Comparison of ENCODE assay signal across 8 cellular contexts in genomic region chr14:77707724-77708408, GRCh38. TPM values are rescaled to one million over a fixed set of nuclear protein-coding genes. Genes with fewer than 3 reads are reported as not detected.
A peak's percentile ranks its signal among the peaks of the same experiment; 100 is the strongest.
DNase-seq lines count a peak whose midpoint lies in the region; ATAC-seq and TF ChIP-seq lines count a peak whose summit lies in the region.

TSS of gene ALKBH1 (minus strand) at chr14:77708023. CDS start at chr14:77708004, 19 bp downstream.
TSS of gene SLIRP (plus strand) at chr14:77708103. CDS start at chr14:77708112, 9 bp downstream.

- H3K36me3 ChIP-seq in ovary: no peaks in the 10 kb centered on the region
- peaks cover 25% of the 10 kb centered on the region for H3K36me3 ChIP-seq in thymus (ENCODE audit: control insufficient read depth, insufficient read depth)

- peaks cover 32 to 33% of the 10 kb centered on the region in 2 donors for H3K36me3 Mint-ChIP-seq in activated naive CD4-positive, alpha-beta T cell treated with anti-CD3 and anti-CD28 coated beads, Interleukin-2, amount 50 U/mL, for 72 hours

- H3K4me3 ChIP-seq in ovary: peak within 1 kb of the TSS; percentile 83
- peak within 1 kb of the TSS; percentile 66 for H3K4me3 ChIP-seq in thymus (ENCODE audit: low read length)

- no peak for TF ChIP-seq EP300 in ovary (IDR thresholded peaks at IDR 0.05)

- H3K27ac ChIP-seq in ovary: no peak within 1 kb of the TSS
- peak within 1 kb of the TSS; percentile 67 for H3K27ac ChIP-seq in thymus (ENCODE audit: low read depth)

- ATAC-seq in HG02610 (IDR thresholded peaks at IDR 0.05; ENCODE audit: unreplicated experiment): peak; percentile 95
- ATAC-seq in activated naive CD4-positive, alpha-beta T cell treated with anti-CD3 and anti-CD28 coated beads, Interleukin-2, amount 50 U/mL, for 72 hours: peak; percentile 96 to 100

- H3K27ac Mint-ChIP-seq in activated naive CD4-positive, alpha-beta T cell treated with anti-CD3 and anti-CD28 coated beads, Interleukin-2, amount 50 U/mL, for 72 hours: peak within 1 kb of the TSS; percentile 91 to 98

- WGBS in ovary, 3 donors: 0% methylated on average over 49 of the region's 49 CpGs
- WGBS in thymus: under 1% methylated on average over 49 of the region's 49 CpGs

- TF ChIP-seq POLR2A in ovary (IDR thresholded peaks at IDR 0.05): peak; percentile 62

- TF ChIP-seq CTCF in GM10266 (IDR thresholded peaks at IDR 0.05; ENCODE audit: control insufficient read depth, insufficient read depth, low read depth, missing control alignments): no peak
- TF ChIP-seq CTCF in ovary (IDR thresholded peaks at IDR 0.05): no peak

- H3K4me1 ChIP-seq in ovary (ENCODE audit: insufficient read depth): peaks cover 4% of the 10 kb centered on the region
- peaks cover 12% of the 10 kb centered on the region for H3K4me1 ChIP-seq in thymus (ENCODE audit: control insufficient read depth, insufficient read depth, low read length)

- intact Hi-C loops in head of caudate nucleus (cut with DNase I) (loop anchor here (5.0 to 10.0 kb wide), 2 partner anchors 93 to 251 kb away; partner anchors contain the start of genes AHSA1, SPTLC2 and VIPAS39), ovary (cut with DNase I) (no loop called here)

- no peaks in the 10 kb centered on the region for H3K9me3 Mint-ChIP-seq in activated naive CD4-positive, alpha-beta T cell treated with anti-CD3 and anti-CD28 coated beads, Interleukin-2, amount 50 U/mL, for 72 hours

- peak; percentile 86 for DNase-seq in GM10266 (ENCODE audit: extremely low spot score)
- DNase-seq in NCI-H1092 (lab: John Stamatoyannopoulos, UW): peak; percentile 84
- DNase-seq in SKM-1 (lab: John Stamatoyannopoulos, UW; ENCODE audit: unreplicated experiment): peak; percentile 19
- DNase-seq in activated naive CD4-positive, alpha-beta T cell treated with anti-CD3 and anti-CD28 coated beads, Interleukin-2, amount 50 U/mL, for 72 hours (ENCODE audit: low spot score in 2 of 2): peak; percentile 84 to 87
- peak; percentile 81 to 97 (median 91) for DNase-seq in head of caudate nucleus
- DNase-seq in ovary: peak; percentile 83 to 89 (median 84)

- H3K27me3 ChIP-seq in ovary: no peaks in the 10 kb centered on the region
- H3K27me3 ChIP-seq in thymus (ENCODE audit: control insufficient read depth, insufficient read depth): no peaks in the 10 kb centered on the region

- no peaks in the 10 kb centered on the region for H3K9me3 ChIP-seq in ovary
- no peaks in the 10 kb centered on the region for H3K9me3 ChIP-seq in thymus (ENCODE audit: control insufficient read depth)

RNA-seq across cellular contexts. Expression of gene ALKBH1, which starts in this region (rescaled TPM):
- total RNA-seq in activated naive CD4-positive, alpha-beta T cell treated with anti-CD3 and anti-CD28 coated beads, Interleukin-2, amount 50 U/mL, for 72 hours: 10 to 100 TPM; 16.6 to 17.2 TPM
- 10 to 100 TPM in 3 of 7 donors, 1 to 10 TPM in 4; 8.4 to 13.3 (median 9.9) TPM for total RNA-seq in ovary
- polyA plus RNA-seq in ovary (10 to 100 TPM; 10.8 to 12.8 TPM), thymus (12.1 TPM)

RNA-seq across cellular contexts. Expression of gene SLIRP, which starts in this region (rescaled TPM):
- total RNA-seq in activated naive CD4-positive, alpha-beta T cell treated with anti-CD3 and anti-CD28 coated beads, Interleukin-2, amount 50 U/mL, for 72 hours: 100 to 1,000 TPM in 1 of 2 donors, 10 to 100 TPM in 1; 45.9 to 123 TPM
- 100 to 1,000 TPM in 2 of 7 donors, 10 to 100 TPM in 5; 61.6 to 142 (median 75.3) TPM for total RNA-seq in ovary
- polyA plus RNA-seq in ovary (100 to 1,000 TPM in 1 of 2 donors, 10 to 100 TPM in 1; 88.4 to 146 TPM), thymus (223 TPM)

Comparison
In these comparisons a context has a peak if more than half of its experiments do, and no peak if none do; other contexts are left out.
1. DNase-seq: peak in every context shown above with its lines; median percentile 91 in head of caudate nucleus; 86 in GM10266; 86 in activated naive CD4-positive, alpha-beta T cell treated with anti-CD3 and anti-CD28 coated beads, Interleukin-2, amount 50 U/mL, for 72 hours; 84 in NCI-H1092; 84 in ovary; 19 in SKM-1.